ENCODE assay signal across 8 cellular contexts in the genomic region with DNA sequence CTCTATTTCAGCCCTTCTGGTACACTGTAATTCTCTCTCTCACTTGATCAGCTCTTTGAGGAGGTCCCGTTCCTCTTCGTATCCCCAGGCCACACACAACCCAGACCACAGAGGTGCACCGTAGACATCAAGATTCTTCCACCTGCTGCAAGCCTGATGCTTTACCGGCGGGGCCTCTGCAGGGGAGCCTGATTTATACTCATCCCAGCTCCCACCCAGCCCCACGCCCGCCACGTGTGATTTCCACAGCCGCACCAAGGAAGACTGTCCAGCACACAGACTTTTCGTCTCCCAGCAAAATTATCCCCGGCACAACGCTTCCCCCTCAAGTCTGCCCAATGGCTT. TPM values are rescaled to one million over a fixed set of nuclear protein-coding genes. Genes with fewer than 3 reads are reported as not detected.
DNase-seq lines count a peak whose midpoint lies in the region; ATAC-seq, FAIRE-seq and TF ChIP-seq lines count a peak whose summit lies in the region.

No MANE protein-coding gene starts in this region.

- H3K4me3 Mint-ChIP-seq in astrocyte (ENCODE audit: unreplicated experiment), result peak overlapping the region; percentile 94

- no peak overlapping the region for H3K27ac ChIP-seq in astrocyte (ENCODE audit: low read depth, low read length)
- peak overlapping the region in 3 of 5 donors; percentile 61 to 80 (median 78) for H3K27ac ChIP-seq in stomach

- no peaks in the 10 kb centered on the region for H3K36me3 ChIP-seq in astrocyte (ENCODE audit: insufficient read depth, low read length)
- H3K36me3 ChIP-seq in stomach, result no peaks in the 10 kb centered on the region

- 1 to 4% (median 2%) methylated on average over 11 to 12 of the region's 12 CpGs for WGBS in stomach, 5 donors

- TF ChIP-seq EP300 in stomach (IDR thresholded peaks at IDR 0.05), result no peak

- H3K9me3 ChIP-seq in astrocyte (ENCODE audit: insufficient read depth, low read depth, low read length) (no peaks in the 10 kb centered on the region), stomach (no peaks in the 10 kb centered on the region)

- peak overlapping the region; percentile 100 for H2AFZ ChIP-seq in astrocyte (ENCODE audit: low read depth, low read length)

- peaks cover 5% of the 10 kb centered on the region for H3K36me3 Mint-ChIP-seq in astrocyte (ENCODE audit: low read depth, unreplicated experiment)

- H3K27me3 ChIP-seq in astrocyte (ENCODE audit: insufficient read depth, low read length) (no peaks in the 10 kb centered on the region), stomach (no peaks in the 10 kb centered on the region)

- peak overlapping the region; percentile 84 for H3K9ac ChIP-seq in astrocyte (ENCODE audit: low read length)

- TF ChIP-seq POLR2A in stomach (IDR thresholded peaks at IDR 0.05) (no peak), GM12892 (IDR thresholded peaks at IDR 0.05; ENCODE audit: low read depth, low read length) (no peak)

- H3K4me1 ChIP-seq in astrocyte (ENCODE audit: insufficient read depth, low read length), result peaks cover 11% of the 10 kb centered on the region
- peaks cover 5 to 22% (median 16%) of the 10 kb centered on the region in 4 donors for H3K4me1 ChIP-seq in stomach

- peaks cover 12% of the 10 kb centered on the region for H3K4me1 Mint-ChIP-seq in astrocyte (ENCODE audit: low read depth, unreplicated experiment)

- FAIRE-seq in astrocyte (lab: Jason Lieb, UNC) (no peak), GM12892 (lab: Jason Lieb, UNC) (no peak)

- intact Hi-C loops in stomach (cut with DNase I; ENCODE audit: low total_unique reads), result loop anchor here (10.0 kb wide), 1 partner anchor 188 kb away; no protein-coding TSS in a partner anchor

- ATAC-seq in HG03571 (IDR thresholded peaks at IDR 0.05; ENCODE audit: unreplicated experiment), result peak; percentile 3

- H3K9me3 Mint-ChIP-seq in astrocyte (ENCODE audit: unreplicated experiment), result no peaks in the 10 kb centered on the region

- peaks cover 20% of the 10 kb centered on the region for H3K79me2 ChIP-seq in astrocyte (ENCODE audit: insufficient read depth, low read length)

- H3K4me3 ChIP-seq in astrocyte (ENCODE audit: insufficient read depth, low read depth, low read length), result peak overlapping the region; percentile 90
- peak overlapping the region; percentile 83 to 100 (median 96) for H3K4me3 ChIP-seq in stomach

- DNase-seq in stimulated activated CD4-positive, alpha-beta T cell treated with anti-CD3 and anti-CD28 coated beads, Interleukin-4, amount 100 ng/mL, for 24 hours, result peak; percentile 16
- DNase-seq in stimulated activated CD4-positive, alpha-beta T cell treated with anti-CD3 and anti-CD28 coated beads, Interleukin-2, amount 100 ng/mL, for 24 hours, result no peak
- no peak for DNase-seq in astrocyte (ENCODE audit: low read depth)
- DNase-seq in left kidney (ENCODE audit: low read depth, low spot score), result peak; percentile 50
- DNase-seq in stomach, result no peak
- no peak for DNase-seq in GM12892 (ENCODE audit: insufficient read length)
- DNase-seq in NK-92 (lab: John Stamatoyannopoulos, UW; ENCODE audit: unreplicated experiment), result no peak

- no peak overlapping the region for H3K27ac Mint-ChIP-seq in astrocyte (ENCODE audit: unreplicated experiment)

- peaks cover 9% of the 10 kb centered on the region for H4K20me1 ChIP-seq in astrocyte (ENCODE audit: insufficient read depth, low read length)

- TF ChIP-seq CTCF in astrocyte (IDR thresholded peaks at IDR 0.05; ENCODE audit: insufficient read depth, low read depth, low read length) (no peak), stomach (IDR thresholded peaks at IDR 0.05) (no peak)

- H3K4me2 ChIP-seq in astrocyte (ENCODE audit: low read length), result peak overlapping the region; percentile 96

- H3K27me3 Mint-ChIP-seq in astrocyte (ENCODE audit: low read depth, unreplicated experiment), result no peaks in the 10 kb centered on the region

RNA-seq across cellular contexts. Expression of gene SMYD3, which starts 0.7 kb away (rescaled TPM):
- 73.3 and 80.8 TPM in 2 replicates for total RNA-seq in astrocyte
- total RNA-seq in stomach, result 100 to 1,000 TPM in 1 of 5 donors, 10 to 100 TPM in 3, 1 to 10 TPM in 1; 6.4 to 196 (median 34.7) TPM
- polyA plus RNA-seq in stomach, result 10 to 100 TPM; 11.2 to 23.2 (median 16.2) TPM
- 30.2 TPM for polyA plus RNA-seq in GM12892 (2012; ENCODE audit: missing spikeins)

RNA-seq across cellular contexts. Expression of gene TFB2M, which starts 59.6 kb away (rescaled TPM):
- total RNA-seq in astrocyte, result 16.3 and 17.3 TPM in 2 replicates
- 10 to 100 TPM in 3 of 5 donors, 1 to 10 TPM in 2; 4.7 to 34.8 (median 13.3) TPM for total RNA-seq in stomach
- polyA plus RNA-seq in stomach, result 10 to 100 TPM in 1 of 3 donors, 1 to 10 TPM in 2; 5.8 to 12.1 (median 9.7) TPM
- 20.8 TPM for polyA plus RNA-seq in GM12892 (2012; ENCODE audit: missing spikeins)

RNA-seq across cellular contexts. Expression of gene CNST, which starts 59.8 kb away (rescaled TPM):
- 14.2 and 19.8 TPM in 2 replicates for total RNA-seq in astrocyte
- total RNA-seq in stomach, result 10 to 100 TPM; 15.9 to 42.8 (median 38.7) TPM
- 1 to 10 TPM; 4.5 to 6.7 (median 6.1) TPM for polyA plus RNA-seq in stomach
- polyA plus RNA-seq in GM12892 (2012; ENCODE audit: missing spikeins), result 7.7 TPM

Comparison
In these comparisons a context has a peak if more than half of its experiments do, and no peak if none do; other contexts are left out.
1. DNase-seq: peak in stimulated activated CD4-positive, alpha-beta T cell treated with anti-CD3 and anti-CD28 coated beads, Interleukin-4, amount 100 ng/mL, for 24 hours (single experiment) and left kidney (single experiment); none in stimulated activated CD4-positive, alpha-beta T cell treated with anti-CD3 and anti-CD28 coated beads, Interleukin-2, amount 100 ng/mL, for 24 hours (0 of 2), astrocyte (single experiment), stomach (single experiment), GM12892 (single experiment) and NK-92 (single experiment).